Comparison of ENCODE assay signal across 8 cellular contexts in genomic region chr14:57066887-57067513, GRCh38.
DNase-seq lines count a peak whose midpoint lies in the region; ATAC-seq lines count a peak whose summit lies in the region.

No MANE protein-coding gene starts in this region.

- H3K4me3 Mint-ChIP-seq in activated CD8-positive, alpha-beta T cell treated with anti-CD3 and anti-CD28 coated beads, Interleukin-2, amount 10 ng/mL, durations not matched to agents 7 days and 5 days: no peak overlapping the region

- in situ Hi-C loops in Caki2 (cut with HindIII; ENCODE audit: low pct_unique_long_range_greater_than_20kb, low sequenced_read_pairs): no loop called here

- CTCF ChIA-PET in activated CD8-positive, alpha-beta T cell treated with anti-CD3 and anti-CD28 coated beads, Interleukin-2, amount 10 ng/mL, durations not matched to agents 7 days and 5 days (lab: Charles Lee): interaction anchor here (1.0 to 1.6 kb wide), 2 partner anchors 10 to 16 kb away, joined by 3 to 4 read pairs; no protein-coding TSS in a partner anchor

- peak; percentile 44 for DNase-seq in Caki2 (ENCODE audit: low read depth)
- DNase-seq in NCI-H146 (lab: John Stamatoyannopoulos, UW): peak; percentile 26
- peak; percentile 44 for DNase-seq in activated CD8-positive, alpha-beta T cell treated with anti-CD3 and anti-CD28 coated beads, Interleukin-2, amount 10 ng/mL, durations not matched to agents 7 days and 5 days
- peak; percentile 2 to 10 for DNase-seq in hippocampal formation (lab: John Stamatoyannopoulos, UW)
- DNase-seq in stimulated activated CD4-positive, alpha-beta T cell treated with anti-CD3 and anti-CD28 coated beads, TNF-alpha, amount 100 ng/mL, for 24 hours (ENCODE audit: low read depth in 3 of 3): peak in 2 of 3 experiments; percentile 9 to 40
- no peak for DNase-seq in T1000 (lab: John Stamatoyannopoulos, UW)
- no peak for DNase-seq in CD1c-positive myeloid dendritic cell (ENCODE audit: extremely low spot score)

- no peaks in the 10 kb centered on the region for H3K4me1 Mint-ChIP-seq in activated CD8-positive, alpha-beta T cell treated with anti-CD3 and anti-CD28 coated beads, Interleukin-2, amount 10 ng/mL, durations not matched to agents 7 days and 5 days (ENCODE audit: low read depth)

- no peaks in the 10 kb centered on the region for H3K9me3 Mint-ChIP-seq in activated CD8-positive, alpha-beta T cell treated with anti-CD3 and anti-CD28 coated beads, Interleukin-2, amount 10 ng/mL, durations not matched to agents 7 days and 5 days (ENCODE audit: insufficient read depth)

- peak; percentile 71 for ATAC-seq in GM21390 (IDR thresholded peaks at IDR 0.05; ENCODE audit: unreplicated experiment)
- no peak for ATAC-seq in activated CD8-positive, alpha-beta T cell treated with anti-CD3 and anti-CD28 coated beads, Interleukin-2, amount 10 ng/mL, durations not matched to agents 7 days and 5 days

- no peaks in the 10 kb centered on the region for H3K36me3 Mint-ChIP-seq in activated CD8-positive, alpha-beta T cell treated with anti-CD3 and anti-CD28 coated beads, Interleukin-2, amount 10 ng/mL, durations not matched to agents 7 days and 5 days (ENCODE audit: low read depth)

- peaks cover 37% of the 10 kb centered on the region for H3K27me3 Mint-ChIP-seq in activated CD8-positive, alpha-beta T cell treated with anti-CD3 and anti-CD28 coated beads, Interleukin-2, amount 10 ng/mL, durations not matched to agents 7 days and 5 days (ENCODE audit: low read depth)

- no peak overlapping the region for H3K27ac Mint-ChIP-seq in activated CD8-positive, alpha-beta T cell treated with anti-CD3 and anti-CD28 coated beads, Interleukin-2, amount 10 ng/mL, durations not matched to agents 7 days and 5 days

- POLR2A ChIA-PET in activated CD8-positive, alpha-beta T cell treated with anti-CD3 and anti-CD28 coated beads, Interleukin-2, amount 10 ng/mL, durations not matched to agents 7 days and 5 days (lab: Charles Lee): no interaction called here

Comparison
In these comparisons a context has a peak if more than half of its experiments do, and no peak if none do; other contexts are left out.
1. DNase-seq: peak in Caki2 (single experiment), NCI-H146 (single experiment), activated CD8-positive, alpha-beta T cell treated with anti-CD3 and anti-CD28 coated beads, Interleukin-2, amount 10 ng/mL, durations not matched to agents 7 days and 5 days (single experiment), hippocampal formation (2 of 2) and stimulated activated CD4-positive, alpha-beta T cell treated with anti-CD3 and anti-CD28 coated beads, TNF-alpha, amount 100 ng/mL, for 24 hours (2 of 3); none in T1000 (single experiment) and CD1c-positive myeloid dendritic cell (single experiment).